Comparison of ENCODE assay signal across 8 cellular contexts in genomic region chr10:117320050-117320665, GRCh38. TPM values are rescaled to one million over a fixed set of nuclear protein-coding genes. Genes with fewer than 3 reads are reported as not detected.
A peak's percentile ranks its signal among the peaks of the same experiment; 100 is the strongest.
DNase-seq lines count a peak whose midpoint lies in the region; ATAC-seq and TF ChIP-seq lines count a peak whose summit lies in the region.

No MANE protein-coding gene starts in this region.

- no peak overlapping the region for H3K27ac Mint-ChIP-seq in CD4-positive, CD25-positive, alpha-beta regulatory T cell

- no peak overlapping the region for H3K4me3 Mint-ChIP-seq in CD4-positive, CD25-positive, alpha-beta regulatory T cell

- POLR2A ChIA-PET in RWPE1 (lab: Yijun Ruan, JAX; ENCODE audit: low non-redundant PET) = no interaction called here

- H3K4me3 ChIP-seq in CD4-positive, CD25-positive, alpha-beta regulatory T cell (ENCODE audit: low read depth, low read length) = no peak overlapping the region
- H3K4me3 ChIP-seq in fibroblast of villous mesenchyme (ENCODE audit: low read depth, low read length) = no peak overlapping the region

- CTCF ChIA-PET in RWPE1 (lab: Yijun Ruan, JAX) = interaction anchor here (0.6 to 3.7 kb wide), 17 partner anchors 11 to 943 kb away, joined by 3 to 93 read pairs (median 5); no protein-coding TSS in a partner anchor

- peaks cover 2 to 13% (median 6%) of the 10 kb centered on the region in 4 donors for H3K4me1 Mint-ChIP-seq in CD4-positive, CD25-positive, alpha-beta regulatory T cell

- H3K4me1 ChIP-seq in CD4-positive, CD25-positive, alpha-beta regulatory T cell (ENCODE audit: control insufficient read depth, insufficient read depth, low read length, poor library complexity, severe bottlenecking) = peaks cover 5% of the 10 kb centered on the region

- peaks cover 0 to 1% (median 0%) of the 10 kb centered on the region in 7 donors for H3K9me3 Mint-ChIP-seq in CD4-positive, CD25-positive, alpha-beta regulatory T cell

- H3K36me3 ChIP-seq in CD4-positive, CD25-positive, alpha-beta regulatory T cell (ENCODE audit: control insufficient read depth, insufficient read depth, low read length) = peaks cover 4% of the 10 kb centered on the region

- ATAC-seq in CD4-positive, CD25-positive, alpha-beta regulatory T cell (ENCODE audit: low read depth in 2 of 2) = no peak
- ATAC-seq in GM21723 (IDR thresholded peaks at IDR 0.05; ENCODE audit: unreplicated experiment) (peak; percentile 63), HG02678 (IDR thresholded peaks at IDR 0.05; ENCODE audit: unreplicated experiment) (no peak)

- TF ChIP-seq CTCF in RWPE1 (conservative IDR thresholded peaks at IDR 0.05; ENCODE audit: low read depth) (peak; percentile 70), fibroblast of villous mesenchyme (IDR thresholded peaks at IDR 0.05; ENCODE audit: insufficient read depth, low read depth, low read length) (peak; percentile 62)

- peaks cover 9% of the 10 kb centered on the region for H3K36me3 Mint-ChIP-seq in CD4-positive, CD25-positive, alpha-beta regulatory T cell

- H3K27me3 Mint-ChIP-seq in CD4-positive, CD25-positive, alpha-beta regulatory T cell = no peaks in the 10 kb centered on the region

- no peak overlapping the region for H3K27ac ChIP-seq in CD4-positive, CD25-positive, alpha-beta regulatory T cell (ENCODE audit: insufficient read depth, low read length, poor library complexity, severe bottlenecking)
- no peak overlapping the region for H3K27ac ChIP-seq in RWPE1

- H3K9me3 ChIP-seq in CD4-positive, CD25-positive, alpha-beta regulatory T cell (ENCODE audit: control insufficient read depth in 2 of 2, low read length in 2 of 2) = no peaks in the 10 kb centered on the region

- no peaks in the 10 kb centered on the region for H3K27me3 ChIP-seq in CD4-positive, CD25-positive, alpha-beta regulatory T cell (ENCODE audit: control insufficient read depth, insufficient read depth, low read length)

- peak in 2 of 3 donors; percentile 5 to 35 for DNase-seq in CD4-positive, CD25-positive, alpha-beta regulatory T cell
- DNase-seq in RWPE1 (ENCODE audit: low spot score) (peak; percentile 43), fibroblast of villous mesenchyme (ENCODE audit: low read depth) (peak; percentile 40), superior temporal gyrus (ENCODE audit: extremely low spot score) (peak; percentile 71), NCI-H187 treated with DMSO at 0.1 percent for 48 hours (lab: John Stamatoyannopoulos, UW) (no peak), cortex of kidney (lab: John Stamatoyannopoulos, UW) (no peak)

RNA-seq across cellular contexts. Expression of gene PDZD8, which starts 55.1 kb away (rescaled TPM):
- 30.4 TPM for total RNA-seq in CD4-positive, CD25-positive, alpha-beta regulatory T cell
- polyA plus RNA-seq in CD4-positive, CD25-positive, alpha-beta regulatory T cell = 10 to 100 TPM in 1 of 4 donors, 1 to 10 TPM in 3; 3.1 to 11.2 (median 6.1) TPM
- 26.1 and 37.1 TPM in 2 replicates for total RNA-seq in fibroblast of villous mesenchyme

Comparison
In these comparisons a context has a peak if more than half of its experiments do, and no peak if none do; other contexts are left out.
1. DNase-seq: peak in CD4-positive, CD25-positive, alpha-beta regulatory T cell (2 of 3), RWPE1 (single experiment), fibroblast of villous mesenchyme (single experiment) and superior temporal gyrus (single experiment); none in NCI-H187 treated with DMSO at 0.1 percent for 48 hours (single experiment) and cortex of kidney (single experiment).